In the genomic region with DNA sequence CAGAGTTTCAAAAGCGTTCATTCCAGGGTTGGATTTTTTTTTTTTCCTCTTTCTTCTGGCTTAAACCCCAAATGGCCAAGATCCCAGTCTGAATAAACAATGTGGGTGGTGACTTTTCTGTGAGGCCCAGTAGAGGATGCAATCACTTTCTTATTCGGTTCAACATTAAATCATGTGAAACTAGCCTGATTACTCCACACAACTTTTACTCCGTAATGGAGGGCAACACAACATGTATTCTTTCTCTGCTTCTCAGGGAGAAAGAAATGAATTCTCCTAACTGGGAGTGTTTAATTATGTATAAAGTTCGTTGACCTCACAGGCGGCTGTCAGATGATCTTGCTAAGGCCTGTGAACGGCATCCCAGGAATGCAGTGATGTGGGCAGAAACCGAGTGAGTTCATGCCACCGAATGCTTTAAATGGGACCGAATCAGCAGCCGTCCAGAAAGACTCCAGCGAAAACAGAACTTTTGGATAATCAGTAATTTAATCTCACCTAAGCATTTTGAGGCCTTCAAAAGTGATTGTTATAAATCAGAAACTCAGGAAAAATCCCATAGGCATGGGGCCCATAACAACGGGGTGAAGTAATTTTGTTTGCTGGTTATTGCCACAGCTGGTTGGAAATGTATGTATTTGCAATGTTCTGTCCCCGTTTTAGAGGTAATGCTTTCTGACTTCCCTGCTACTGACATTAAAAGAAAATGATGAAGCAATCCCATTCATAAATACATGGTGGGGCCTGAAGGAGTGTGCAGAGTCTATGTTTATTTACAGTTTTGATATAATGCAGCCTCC, we compare ENCODE assay signal across 8 cellular contexts.
DNase-seq lines count a peak whose midpoint lies in the region; ATAC-seq, FAIRE-seq and TF ChIP-seq lines count a peak whose summit lies in the region.

No MANE protein-coding gene starts in this region.

- peak overlapping the region; percentile 93 for H3K27ac Mint-ChIP-seq in nephron progenitor cell

- TF ChIP-seq CTCF in nephron progenitor cell (IDR thresholded peaks at IDR 0.05): no peak

- peak; percentile 94 for FAIRE-seq in RCC 7860 (lab: Jason Lieb, UNC)

- H3K4me3 Mint-ChIP-seq in nephron progenitor cell: peak overlapping the region; percentile 23

- peaks cover 2% of the 10 kb centered on the region for H3K27me3 Mint-ChIP-seq in nephron progenitor cell (ENCODE audit: low read depth, poor library complexity)

- peaks cover 16% of the 10 kb centered on the region for H3K9me3 Mint-ChIP-seq in nephron progenitor cell

- peaks cover 53% of the 10 kb centered on the region for H3K4me1 Mint-ChIP-seq in nephron progenitor cell

- no peak for ATAC-seq in GM21423 (IDR thresholded peaks at IDR 0.05; ENCODE audit: unreplicated experiment)
- no peak for ATAC-seq in HG03039 (IDR thresholded peaks at IDR 0.05; ENCODE audit: unreplicated experiment)

- DNase-seq in CD1c-positive myeloid dendritic cell (ENCODE audit: extremely low spot score): peak; percentile 43
- DNase-seq in RCC 7860 (ENCODE audit: low spot score): peak; percentile 79
- peak; percentile 86 for DNase-seq in fibroblast of gingiva (ENCODE audit: low read depth)
- peak; percentile 54 for DNase-seq in nephron progenitor cell
- DNase-seq in stimulated activated CD4-positive, alpha-beta T cell treated with anti-CD3 and anti-CD28 coated beads, Interleukin-4, amount 100 ng/mL, for 1 hour: no peak
- DNase-seq in stimulated activated CD4-positive, alpha-beta T cell treated with anti-CD3 and anti-CD28 coated beads, Interleukin-12 subunit alpha, Interleukin-12 subunit beta, amount 100 ng/mL, for 4 hours: no peak

- peaks cover 35% of the 10 kb centered on the region for H3K36me3 Mint-ChIP-seq in nephron progenitor cell (ENCODE audit: low read depth)

Comparison
In these comparisons a context has a peak if more than half of its experiments do, and no peak if none do; other contexts are left out.
1. DNase-seq: peak in CD1c-positive myeloid dendritic cell (single experiment), RCC 7860 (single experiment), fibroblast of gingiva (single experiment) and nephron progenitor cell (single experiment); none in stimulated activated CD4-positive, alpha-beta T cell treated with anti-CD3 and anti-CD28 coated beads, Interleukin-4, amount 100 ng/mL, for 1 hour (single experiment) and stimulated activated CD4-positive, alpha-beta T cell treated with anti-CD3 and anti-CD28 coated beads, Interleukin-12 subunit alpha, Interleukin-12 subunit beta, amount 100 ng/mL, for 4 hours (single experiment).